11 cellular contexts compared by ENCODE assay signal in genomic region chr6:135014353-135014832, GRCh38. TPM values are rescaled to one million over a fixed set of nuclear protein-coding genes. Genes with fewer than 3 reads are reported as not detected.
DNase-seq lines count a peak whose midpoint lies in the region; ATAC-seq and TF ChIP-seq lines count a peak whose summit lies in the region.
"Had no signal": no experiment of that assay in that cellular context is flagged by ENCODE, and none has a peak within 500 bp of the region (broad histone marks: within the 10 kb centered on the region; RNA-seq: fewer than 3 reads in every experiment).

No MANE protein-coding gene starts in this region.

- H3K4me1 Mint-ChIP-seq in activated T-helper 1 cell treated with anti-CD3 and anti-CD28 coated beads, Interleukin-12 subunit alpha, Interleukin-12 subunit beta, Interleukin-2, Interleukin-4 antibody, amounts not matched to agents 30 ng/mL and 10 ng/mL and 1 ng/mL, durations not matched to agents 14 hours and 24 hours and 36 hours (ENCODE audit: low read depth): peaks cover 57% of the 10 kb centered on the region
- no peaks in the 10 kb centered on the region for H3K4me1 Mint-ChIP-seq in type B pancreatic cell (ENCODE audit: unreplicated experiment)

- ATAC-seq in GM19438 (IDR thresholded peaks at IDR 0.05; ENCODE audit: low read depth, unreplicated experiment) (peak; percentile 88), HG03103 (IDR thresholded peaks at IDR 0.05; ENCODE audit: low read depth, unreplicated experiment) (peak; percentile 80)

- intact Hi-C loops in activated T-helper 1 cell treated with anti-CD3 and anti-CD28 coated beads, Interleukin-12 subunit alpha, Interleukin-12 subunit beta, Interleukin-2, Interleukin-4 antibody, amounts not matched to agents 30 ng/mL and 10 ng/mL and 1 ng/mL, durations not matched to agents 14 hours and 24 hours and 36 hours (cut with micrococcal nuclease): loop anchor here (1.0 to 2.0 kb wide), 6 partner anchors 16 to 169 kb away; partner anchors contain the start of gene HBS1L
- intact Hi-C loops in posterior vena cava (cut with DNase I): no loop called here

- H3K36me3 Mint-ChIP-seq in activated T-helper 1 cell treated with anti-CD3 and anti-CD28 coated beads, Interleukin-12 subunit alpha, Interleukin-12 subunit beta, Interleukin-2, Interleukin-4 antibody, amounts not matched to agents 30 ng/mL and 10 ng/mL and 1 ng/mL, durations not matched to agents 14 hours and 24 hours and 36 hours (ENCODE audit: low read depth): peaks cover 30% of the 10 kb centered on the region
- peaks cover 7% of the 10 kb centered on the region for H3K36me3 Mint-ChIP-seq in type B pancreatic cell

- TF ChIP-seq CTCF in GM10248 (IDR thresholded peaks at IDR 0.05; ENCODE audit: control extremely low read depth, extremely low read depth, low read depth, missing control alignments) (no peak), type B pancreatic cell (conservative IDR thresholded peaks at IDR 0.05) (no peak)

- POLR2A ChIA-PET in GM10248 (lab: Yijun Ruan, JAX): no interaction called here

- H3K27ac Mint-ChIP-seq in activated T-helper 1 cell treated with anti-CD3 and anti-CD28 coated beads, Interleukin-12 subunit alpha, Interleukin-12 subunit beta, Interleukin-2, Interleukin-4 antibody, amounts not matched to agents 30 ng/mL and 10 ng/mL and 1 ng/mL, durations not matched to agents 14 hours and 24 hours and 36 hours: peak overlapping the region; percentile 92
- H3K27ac Mint-ChIP-seq in type B pancreatic cell: no peak overlapping the region

- peak overlapping the region; percentile 54 for H3K4me3 Mint-ChIP-seq in activated T-helper 1 cell treated with anti-CD3 and anti-CD28 coated beads, Interleukin-12 subunit alpha, Interleukin-12 subunit beta, Interleukin-2, Interleukin-4 antibody, amounts not matched to agents 30 ng/mL and 10 ng/mL and 1 ng/mL, durations not matched to agents 14 hours and 24 hours and 36 hours
- no peak overlapping the region for H3K4me3 Mint-ChIP-seq in type B pancreatic cell

- DNase-seq in GM10248 (ENCODE audit: extremely low spot score) (peak; percentile 45), NCI-H2196 (lab: John Stamatoyannopoulos, UW; ENCODE audit: unreplicated experiment) (no peak), posterior vena cava (ENCODE audit: low spot score) (no peak), iPS-NIHi11 (ENCODE audit: low spot score) (no peak), type B pancreatic cell (ENCODE audit: extremely low spot score, unreplicated experiment) (no peak)
- DNase-seq in activated T-helper 1 cell treated with anti-CD3 and anti-CD28 coated beads, Interleukin-12 subunit alpha, Interleukin-12 subunit beta, Interleukin-2, Interleukin-4 antibody, amounts not matched to agents 30 ng/mL and 10 ng/mL and 1 ng/mL, durations not matched to agents 14 hours and 24 hours and 36 hours (ENCODE audit: low spot score): no peak
- DNase-seq: DMS 273 treated with DMSO at 0.1 percent for 48 hours, NCI-H1417, posterior cingulate gyrus had no signal

- H3K9me3 Mint-ChIP-seq in activated T-helper 1 cell treated with anti-CD3 and anti-CD28 coated beads, Interleukin-12 subunit alpha, Interleukin-12 subunit beta, Interleukin-2, Interleukin-4 antibody, amounts not matched to agents 30 ng/mL and 10 ng/mL and 1 ng/mL, durations not matched to agents 14 hours and 24 hours and 36 hours: no peaks in the 10 kb centered on the region
- H3K9me3 Mint-ChIP-seq in type B pancreatic cell: no peaks in the 10 kb centered on the region

- CTCF ChIA-PET in GM10248 (lab: Yijun Ruan, JAX): no interaction called here

- no peaks in the 10 kb centered on the region for H3K27me3 Mint-ChIP-seq in activated T-helper 1 cell treated with anti-CD3 and anti-CD28 coated beads, Interleukin-12 subunit alpha, Interleukin-12 subunit beta, Interleukin-2, Interleukin-4 antibody, amounts not matched to agents 30 ng/mL and 10 ng/mL and 1 ng/mL, durations not matched to agents 14 hours and 24 hours and 36 hours (ENCODE audit: insufficient read depth)
- H3K27me3 Mint-ChIP-seq in type B pancreatic cell: no peaks in the 10 kb centered on the region

RNA-seq across cellular contexts. Expression of gene HBS1L, which starts 40.2 kb away (rescaled TPM):
- total RNA-seq in activated T-helper 1 cell treated with anti-CD3 and anti-CD28 coated beads, Interleukin-12 subunit alpha, Interleukin-12 subunit beta, Interleukin-2, Interleukin-4 antibody, amounts not matched to agents 30 ng/mL and 10 ng/mL and 1 ng/mL, durations not matched to agents 14 hours and 24 hours and 36 hours: 104 and 115 TPM in 2 replicates
- total RNA-seq in posterior vena cava (10 to 100 TPM; 62.9 to 66.5 TPM), type B pancreatic cell (ENCODE audit: low replicate concordance) (55.8 and 71.0 TPM in 2 replicates)
